ENCODE assay signal across 18 cellular contexts in genomic region chr4:159341486-159341885, GRCh38.
A peak's percentile ranks its signal among the peaks of the same experiment; 100 is the strongest.
DNase-seq lines count a peak whose midpoint lies in the region; ATAC-seq and TF ChIP-seq lines count a peak whose summit lies in the region.
"Had no signal": no experiment of that assay in that cellular context is flagged by ENCODE, and none has a peak within 500 bp of the region (broad histone marks: within the 10 kb centered on the region; RNA-seq: fewer than 3 reads in every experiment).

No MANE protein-coding gene starts in this region.

- TF ChIP-seq POLR2A in breast epithelium (IDR thresholded peaks at IDR 0.05) = no peak

- H3K4me1 ChIP-seq in breast epithelium = no peaks in the 10 kb centered on the region

- CTCF ChIA-PET in MCF 10A (lab: Yijun Ruan, JAX) = interaction anchor here (0.7 to 0.9 kb wide), 2 partner anchors 94 to 102 kb away, joined by 3 to 4 read pairs; no protein-coding TSS in a partner anchor

- no peak for ATAC-seq in HG03354 (IDR thresholded peaks at IDR 0.05; ENCODE audit: poor library complexity, severe bottlenecking, unreplicated experiment)
- ATAC-seq: natural killer cell, T-helper 17 cell had no signal

- H3K4me1 Mint-ChIP-seq in MCF 10A (ENCODE audit: insufficient read depth, unreplicated experiment) (peaks cover 6% of the 10 kb centered on the region), endothelial cell (ENCODE audit: unreplicated experiment) (peaks cover 7% of the 10 kb centered on the region)
- H3K4me1 Mint-ChIP-seq: natural killer cell, T-helper 17 cell had no signal

- peaks cover 73% of the 10 kb centered on the region for H3K36me3 Mint-ChIP-seq in MCF 10A (ENCODE audit: insufficient read depth, unreplicated experiment)
- peaks cover 48% of the 10 kb centered on the region for H3K36me3 Mint-ChIP-seq in endothelial cell (ENCODE audit: low read depth, unreplicated experiment)

- H3K4me3 Mint-ChIP-seq in MCF 10A (ENCODE audit: unreplicated experiment) (no peak overlapping the region), endothelial cell (ENCODE audit: unreplicated experiment) (no peak overlapping the region)
- H3K4me3 Mint-ChIP-seq: activated T-helper 1 cell treated with anti-CD3 and anti-CD28 coated beads, Interleukin-12 subunit alpha, Interleukin-12 subunit beta, Interleukin-2, Interleukin-4 antibody, amounts not matched to agents 30 ng/mL and 10 ng/mL and 1 ng/mL, durations not matched to agents 14 hours and 24 hours and 36 hours; CD4-positive, alpha-beta T cell; natural killer cell; T-helper 17 cell had no signal

- H3K36me3 ChIP-seq in breast epithelium = peaks cover 15% of the 10 kb centered on the region

- no peak overlapping the region for H3K4me3 ChIP-seq in breast epithelium
- H3K4me3 ChIP-seq: smooth muscle cell had no signal

- no peaks in the 10 kb centered on the region for H3K27me3 ChIP-seq in breast epithelium

- intact Hi-C loops in MCF 10A (cut with micrococcal nuclease) (no loop called here), breast epithelium (cut with DNase I; ENCODE audit: low total_unique reads) (no loop called here)

- H3K27me3 Mint-ChIP-seq in MCF 10A (ENCODE audit: insufficient read depth, unreplicated experiment) (no peaks in the 10 kb centered on the region), endothelial cell (ENCODE audit: unreplicated experiment) (no peaks in the 10 kb centered on the region)
- H3K27me3 Mint-ChIP-seq: CD4-positive, alpha-beta T cell; T-helper 17 cell had no signal

- H3K27ac ChIP-seq in breast epithelium = no peak overlapping the region

- DNase-seq in MCF 10A (ENCODE audit: unreplicated experiment) (peak; percentile 73), breast epithelium (ENCODE audit: low spot score in 2 of 2) (no peak), NOMO-1 treated with dmso at 0.1 percent for 144 hours (lab: John Stamatoyannopoulos, UW; ENCODE audit: unreplicated experiment) (peak; percentile 46), fibroblast of gingiva (ENCODE audit: low read depth) (peak; percentile 45), COR-L47 (lab: John Stamatoyannopoulos, UW) (no peak), endothelial cell (ENCODE audit: low spot score) (no peak), NCI-H2081 treated with DMSO at 0.1 percent for 48 hours (lab: John Stamatoyannopoulos, UW) (no peak)
- DNase-seq: 8988T; activated CD4-positive, CD25-positive, alpha-beta regulatory T cell; CD4-positive, alpha-beta T cell; cerebellar nuclear complex; DND-41; natural killer cell; NCI-H1930; T-helper 17 cell had no signal

- H3K9me3 Mint-ChIP-seq in MCF 10A (ENCODE audit: unreplicated experiment) (no peaks in the 10 kb centered on the region), endothelial cell (ENCODE audit: unreplicated experiment) (no peaks in the 10 kb centered on the region)
- H3K9me3 Mint-ChIP-seq: activated T-helper 1 cell treated with anti-CD3 and anti-CD28 coated beads, Interleukin-12 subunit alpha, Interleukin-12 subunit beta, Interleukin-2, Interleukin-4 antibody, amounts not matched to agents 30 ng/mL and 10 ng/mL and 1 ng/mL, durations not matched to agents 14 hours and 24 hours and 36 hours; CD4-positive, alpha-beta T cell; natural killer cell had no signal

- no peak overlapping the region for H3K27ac Mint-ChIP-seq in MCF 10A (ENCODE audit: low read depth, unreplicated experiment)
- no peak overlapping the region for H3K27ac Mint-ChIP-seq in endothelial cell (ENCODE audit: unreplicated experiment)
- H3K27ac Mint-ChIP-seq: activated T-helper 1 cell treated with anti-CD3 and anti-CD28 coated beads, Interleukin-12 subunit alpha, Interleukin-12 subunit beta, Interleukin-2, Interleukin-4 antibody, amounts not matched to agents 30 ng/mL and 10 ng/mL and 1 ng/mL, durations not matched to agents 14 hours and 24 hours and 36 hours; CD4-positive, alpha-beta T cell; natural killer cell; T-helper 17 cell had no signal

- TF ChIP-seq CTCF in MCF 10A (IDR thresholded peaks at IDR 0.05; ENCODE audit: unreplicated experiment) = no peak
- no peak for TF ChIP-seq CTCF in breast epithelium (IDR thresholded peaks at IDR 0.05)
- TF ChIP-seq CTCF in endothelial cell (IDR thresholded peaks at IDR 0.05; ENCODE audit: unreplicated experiment) = no peak

- BruUV-seq in MCF 10A (replicated peaks; lab: Mats Ljungman, UMichigan) = no TSS peak

- H3K9me3 ChIP-seq in breast epithelium = no peaks in the 10 kb centered on the region

- POLR2A ChIA-PET in MCF 10A (lab: Yijun Ruan, JAX) = interaction anchor here (0.7 to 1.2 kb wide), 3 partner anchors 35 to 114 kb away, joined by 3 to 5 read pairs (median 3); no protein-coding TSS in a partner anchor

Comparison
In these comparisons a context has a peak if more than half of its experiments do, and no peak if none do; other contexts are left out.
1. DNase-seq: peak in MCF 10A (single experiment), NOMO-1 treated with dmso at 0.1 percent for 144 hours (single experiment) and fibroblast of gingiva (single experiment); none in breast epithelium (0 of 2), COR-L47 (single experiment), endothelial cell (single experiment) and NCI-H2081 treated with DMSO at 0.1 percent for 48 hours (single experiment).